In the genomic region with DNA sequence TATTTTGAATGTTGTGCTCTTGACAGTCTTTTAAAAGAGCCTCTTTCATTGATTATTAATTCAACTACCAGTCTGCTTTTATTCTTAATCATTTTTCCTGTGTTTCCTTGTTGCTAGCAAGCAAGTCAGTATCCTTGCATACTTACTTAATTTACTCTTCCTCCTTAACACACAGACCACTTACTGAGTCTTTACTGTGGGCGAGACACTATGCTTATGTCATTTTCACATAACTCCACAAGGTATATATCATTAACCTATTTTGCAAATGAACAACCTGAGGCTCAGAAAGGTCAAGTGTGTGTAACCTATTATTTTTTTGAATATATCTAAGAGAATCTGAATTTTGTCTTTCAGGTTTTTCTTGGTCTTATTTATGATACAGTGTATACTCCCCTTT, we compare ENCODE assay signal across 23 cellular contexts.
DNase-seq lines count a peak whose midpoint lies in the region; ATAC-seq lines count a peak whose summit lies in the region.
"Had no signal": no experiment of that assay in that cellular context is flagged by ENCODE, and none has a peak within 500 bp of the region (broad histone marks: within the 10 kb centered on the region; RNA-seq: fewer than 3 reads in every experiment).

No MANE protein-coding gene starts in this region.

- H3K27ac Mint-ChIP-seq in activated naive CD8-positive, alpha-beta T cell treated with anti-CD3 and anti-CD28 coated beads for 36 hours, result peak overlapping the region; percentile 36
- H3K27ac Mint-ChIP-seq: CD8-positive, alpha-beta memory T cell had no signal

- peaks cover 29% of the 10 kb centered on the region for H3K27me3 Mint-ChIP-seq in activated naive CD8-positive, alpha-beta T cell treated with anti-CD3 and anti-CD28 coated beads for 36 hours

- H3K9me3 Mint-ChIP-seq in activated naive CD8-positive, alpha-beta T cell treated with anti-CD3 and anti-CD28 coated beads for 36 hours, result no peaks in the 10 kb centered on the region

- DNase-seq in activated naive CD8-positive, alpha-beta T cell treated with anti-CD3 and anti-CD28 coated beads for 36 hours, result no peak
- DNase-seq in kidney tubule cell (ENCODE audit: low spot score) (peak; percentile 75), retina (no peak)
- DNase-seq: Calu3; CD8-positive, alpha-beta memory T cell; DMS53; GDM1; Karpas-422; MV-4-11; NCI-H1105 treated with DMSO at 0.1 percent for 48 hours; NCI-H2081; NCI-H2171; NCI-H345; NCI-H524; NCI-H774; NK-92 treated with Interleukin-12 subunit alpha and Interleukin-12 subunit beta, amount 100 ng/mL, for 24 hours; SIG-M5; SK-N-SH had no signal

- ATAC-seq in GM18907 (IDR thresholded peaks at IDR 0.05; ENCODE audit: unreplicated experiment), result peak; percentile 66
- ATAC-seq in HG02981 (IDR thresholded peaks at IDR 0.05; ENCODE audit: unreplicated experiment), result peak; percentile 50
- ATAC-seq in HG03045 (IDR thresholded peaks at IDR 0.05; ENCODE audit: unreplicated experiment), result no peak
- ATAC-seq in HG02938 (IDR thresholded peaks at IDR 0.05; ENCODE audit: unreplicated experiment), result no peak
- ATAC-seq: HCT116 had no signal

- H3K36me3 Mint-ChIP-seq in activated naive CD8-positive, alpha-beta T cell treated with anti-CD3 and anti-CD28 coated beads for 36 hours, result no peaks in the 10 kb centered on the region

- H3K4me1 Mint-ChIP-seq in activated naive CD8-positive, alpha-beta T cell treated with anti-CD3 and anti-CD28 coated beads for 36 hours, result peaks cover 34% of the 10 kb centered on the region

- H3K4me3 Mint-ChIP-seq in activated naive CD8-positive, alpha-beta T cell treated with anti-CD3 and anti-CD28 coated beads for 36 hours, result no peak overlapping the region
- H3K4me3 Mint-ChIP-seq: CD8-positive, alpha-beta memory T cell had no signal

Comparison
In these comparisons a context has a peak if more than half of its experiments do, and no peak if none do; other contexts are left out.
1. ATAC-seq: peak in GM18907 (single experiment) and HG02981 (single experiment); none in HG03045 (single experiment) and HG02938 (single experiment).